ENCODE assay signal across 23 cellular contexts in genomic region chr13:100523437-100523836, GRCh38.
"Had no signal": no experiment of that assay in that cellular context is flagged by ENCODE, and none has a peak within 500 bp of the region (broad histone marks: within the 10 kb centered on the region; RNA-seq: fewer than 3 reads in every experiment).

No MANE protein-coding gene starts in this region.

- H3K27me3 Mint-ChIP-seq: activated naive CD4-positive, alpha-beta T cell treated with anti-CD3 and anti-CD28 coated beads, Interleukin-2, amount 10 ng/mL, durations not matched to agents 7 days and 5 days; naive thymus-derived CD8-positive, alpha-beta T cell; progenitor cell of endocrine pancreas; stimulated activated naive CD8-positive, alpha-beta T cell treated with anti-CD3 and anti-CD28 coated beads, Interleukin-15, Interleukin-2, amounts not matched to agents 100 ng/mL and 50 ng/mL, for 24 hours had no signal

- H3K9me3 ChIP-seq: body of pancreas, left lung, thyroid gland, upper lobe of right lung had no signal

- H3K36me3 Mint-ChIP-seq: activated naive CD4-positive, alpha-beta T cell treated with anti-CD3 and anti-CD28 coated beads, Interleukin-2, amount 10 ng/mL, durations not matched to agents 7 days and 5 days had no signal

- H3K4me3 Mint-ChIP-seq: activated CD8-positive, alpha-beta T cell treated with anti-CD3 and anti-CD28 coated beads, Interleukin-2, amount 10 ng/mL, durations not matched to agents 7 days and 5 days; activated naive CD4-positive, alpha-beta T cell treated with anti-CD3 and anti-CD28 coated beads, Interleukin-2, amount 10 ng/mL, durations not matched to agents 7 days and 5 days; activated T-cell treated with anti-CD3 and anti-CD28 coated beads, Interleukin-2, amount 50 U/mL, for 72 hours; mesothelial cell of epicardium; stimulated activated naive CD8-positive, alpha-beta T cell treated with anti-CD3 and anti-CD28 coated beads, Interleukin-15, Interleukin-2, amounts not matched to agents 100 ng/mL and 50 ng/mL, for 24 hours had no signal

- H3K4me1 ChIP-seq: foreskin keratinocyte, left lung, thyroid gland, upper lobe of right lung had no signal

- H3K9me3 Mint-ChIP-seq: activated naive CD4-positive, alpha-beta T cell treated with anti-CD3 and anti-CD28 coated beads, Interleukin-2, amount 10 ng/mL, durations not matched to agents 7 days and 5 days; activated T-cell treated with anti-CD3 and anti-CD28 coated beads, Interleukin-2, amount 50 U/mL, for 72 hours; mesothelial cell of epicardium; naive thymus-derived CD8-positive, alpha-beta T cell; stimulated activated naive CD8-positive, alpha-beta T cell treated with anti-CD3 and anti-CD28 coated beads, Interleukin-15, Interleukin-2, amounts not matched to agents 100 ng/mL and 50 ng/mL, for 24 hours had no signal

- DNase-seq: activated CD4-positive, alpha-beta T cell treated with anti-CD3 and anti-CD28 coated beads, Interleukin-2, amount 50 U/mL, for 1 hour; activated CD4-positive, CD25-positive, alpha-beta regulatory T cell treated with anti-CD3 and anti-CD28 coated beads, Interleukin-2, amount 50 U/mL, for 72 hours; activated CD8-positive, alpha-beta T cell treated with anti-CD3 and anti-CD28 coated beads, Interleukin-2, amount 10 ng/mL, durations not matched to agents 7 days and 5 days; activated effector memory CD4-positive, alpha-beta T cell treated with anti-CD3 and anti-CD28 coated beads, Interleukin-2, amount 50 U/mL, for 16 hours; activated naive CD4-positive, alpha-beta T cell treated with anti-CD3 and anti-CD28 coated beads, Interleukin-2, amount 10 ng/mL, durations not matched to agents 7 days and 5 days; activated T-cell treated with anti-CD3 and anti-CD28 coated beads, Interleukin-2, amount 50 U/mL, for 72 hours; amygdala; body of pancreas; dermis blood vessel endothelial cell; effector CD8-positive, alpha-beta T cell; foreskin keratinocyte; left lung; mammary epithelial cell; naive thymus-derived CD8-positive, alpha-beta T cell; stimulated activated CD4-positive, alpha-beta T cell treated with anti-CD3 and anti-CD28 coated beads, Interleukin-4, amount 100 ng/mL, for 24 hours; substantia nigra; upper lobe of right lung; WERI-Rb-1 had no signal

- H3K27ac ChIP-seq: body of pancreas, foreskin keratinocyte, left lung, thyroid gland, upper lobe of right lung, WERI-Rb-1 had no signal

- FAIRE-seq: TTC549 had no signal

- H3K4me3 ChIP-seq: body of pancreas, left lung, thyroid gland, upper lobe of right lung had no signal

- H3K27ac Mint-ChIP-seq: activated CD8-positive, alpha-beta T cell treated with anti-CD3 and anti-CD28 coated beads, Interleukin-2, amount 10 ng/mL, durations not matched to agents 7 days and 5 days; activated naive CD4-positive, alpha-beta T cell treated with anti-CD3 and anti-CD28 coated beads, Interleukin-2, amount 10 ng/mL, durations not matched to agents 7 days and 5 days; activated T-cell treated with anti-CD3 and anti-CD28 coated beads, Interleukin-2, amount 50 U/mL, for 72 hours; mesothelial cell of epicardium; naive thymus-derived CD8-positive, alpha-beta T cell; progenitor cell of endocrine pancreas; stimulated activated naive CD8-positive, alpha-beta T cell treated with anti-CD3 and anti-CD28 coated beads, Interleukin-15, Interleukin-2, amounts not matched to agents 100 ng/mL and 50 ng/mL, for 24 hours had no signal

- ATAC-seq: activated CD8-positive, alpha-beta T cell treated with anti-CD3 and anti-CD28 coated beads, Interleukin-2, amount 10 ng/mL, durations not matched to agents 7 days and 5 days; activated T-cell treated with anti-CD3 and anti-CD28 coated beads, Interleukin-2, amount 50 U/mL, for 72 hours; body of pancreas; foreskin keratinocyte; left lung; naive thymus-derived CD8-positive, alpha-beta T cell; upper lobe of right lung had no signal

- H3K27me3 ChIP-seq: body of pancreas, foreskin keratinocyte, left lung, thyroid gland, upper lobe of right lung had no signal

- H3K36me3 ChIP-seq: thyroid gland had no signal
